In the genomic region with DNA sequence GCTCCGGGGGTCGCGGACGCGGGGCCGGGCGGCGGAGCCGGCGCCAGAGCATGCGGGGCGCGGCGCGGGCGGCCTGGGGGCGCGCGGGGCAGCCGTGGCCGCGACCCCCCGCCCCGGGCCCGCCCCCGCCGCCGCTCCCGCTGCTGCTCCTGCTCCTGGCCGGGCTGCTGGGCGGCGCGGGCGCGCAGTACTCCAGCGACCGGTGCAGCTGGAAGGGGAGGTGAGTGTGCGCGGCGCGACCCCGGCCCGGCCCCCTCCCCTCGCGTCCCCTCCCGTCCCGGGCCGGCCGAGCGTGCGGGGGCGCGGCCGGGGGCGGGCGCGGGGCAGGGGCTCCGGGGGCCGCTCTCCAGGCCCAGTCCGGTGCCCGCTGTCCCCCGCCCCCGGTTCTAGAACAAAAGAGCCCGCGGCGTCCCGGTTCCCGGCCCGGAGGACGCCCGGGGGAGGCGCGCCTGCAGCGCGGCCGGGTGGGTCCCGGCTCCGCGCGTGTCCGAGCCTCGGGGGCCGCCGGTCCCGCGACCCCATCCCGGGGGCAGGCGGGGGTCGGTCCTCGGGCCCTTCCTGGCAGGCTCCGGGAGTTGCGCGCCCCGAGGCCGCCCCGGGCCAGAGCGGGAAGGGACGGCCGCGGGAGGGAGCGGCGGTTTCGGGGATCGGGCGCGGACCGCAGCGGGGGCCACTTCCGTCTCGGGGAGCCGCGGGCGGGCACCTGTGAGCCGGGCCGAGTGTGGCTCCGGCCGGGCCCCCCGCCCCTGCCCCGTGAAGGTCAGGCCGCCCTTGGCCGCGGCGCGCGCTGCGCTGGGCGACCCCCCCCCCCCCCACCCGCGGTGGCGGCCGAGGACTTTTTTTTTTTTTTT, we compare ENCODE assay signal across 8 cellular contexts. TPM values are rescaled to one million over a fixed set of nuclear protein-coding genes. Genes with fewer than 3 reads are reported as not detected.
DNase-seq lines count a peak whose midpoint lies in the region; ATAC-seq, FAIRE-seq and TF ChIP-seq lines count a peak whose summit lies in the region.

No MANE protein-coding gene starts in this region.

- ATAC-seq in HG03342 (IDR thresholded peaks at IDR 0.05; ENCODE audit: unreplicated experiment): peak; percentile 16

- H3K36me3 ChIP-seq in duodenal mucosa (ENCODE audit: control insufficient read depth in 1 of 2, insufficient read depth in 2 of 2, low read length in 2 of 2) (peaks cover 4 to 7% of the 10 kb centered on the region in 2 donors), neutrophil (no peaks in the 10 kb centered on the region)

- H3K9me3 ChIP-seq in duodenal mucosa (ENCODE audit: control insufficient read depth in 1 of 2, low read length in 2 of 2) (no peaks in the 10 kb centered on the region), neutrophil (no peaks in the 10 kb centered on the region)

- peaks cover 14% of the 10 kb centered on the region for H3K36me3 Mint-ChIP-seq in activated T-helper 1 cell treated with anti-CD3 and anti-CD28 coated beads, Interleukin-12 subunit alpha, Interleukin-12 subunit beta, Interleukin-2, Interleukin-4 antibody, amounts not matched to agents 30 ng/mL and 10 ng/mL and 1 ng/mL, durations not matched to agents 14 hours and 24 hours and 36 hours (ENCODE audit: low read depth)

- no peak overlapping the region for H3K4me3 Mint-ChIP-seq in activated T-helper 1 cell treated with anti-CD3 and anti-CD28 coated beads, Interleukin-12 subunit alpha, Interleukin-12 subunit beta, Interleukin-2, Interleukin-4 antibody, amounts not matched to agents 30 ng/mL and 10 ng/mL and 1 ng/mL, durations not matched to agents 14 hours and 24 hours and 36 hours

- TF ChIP-seq CTCF in neutrophil (IDR thresholded peaks at IDR 0.05): no peak

- H3K27ac ChIP-seq in duodenal mucosa (ENCODE audit: low read depth, low read length) (peak overlapping the region; percentile 75), neutrophil (peak overlapping the region; percentile 78)

- H3K9ac ChIP-seq in duodenal mucosa (ENCODE audit: low read depth in 1 of 2, low read length in 2 of 2): peak overlapping the region in 1 of 2 donors; percentile 57

- H3K9me3 Mint-ChIP-seq in activated T-helper 1 cell treated with anti-CD3 and anti-CD28 coated beads, Interleukin-12 subunit alpha, Interleukin-12 subunit beta, Interleukin-2, Interleukin-4 antibody, amounts not matched to agents 30 ng/mL and 10 ng/mL and 1 ng/mL, durations not matched to agents 14 hours and 24 hours and 36 hours: no peaks in the 10 kb centered on the region

- H3K27me3 ChIP-seq in duodenal mucosa (ENCODE audit: control insufficient read depth in 1 of 2, insufficient read depth in 2 of 2, low read length in 2 of 2): peaks cover 26 to 28% of the 10 kb centered on the region in 2 donors
- H3K27me3 ChIP-seq in neutrophil: peaks cover 87% of the 10 kb centered on the region

- peaks cover 29% of the 10 kb centered on the region for H3K4me1 Mint-ChIP-seq in activated T-helper 1 cell treated with anti-CD3 and anti-CD28 coated beads, Interleukin-12 subunit alpha, Interleukin-12 subunit beta, Interleukin-2, Interleukin-4 antibody, amounts not matched to agents 30 ng/mL and 10 ng/mL and 1 ng/mL, durations not matched to agents 14 hours and 24 hours and 36 hours (ENCODE audit: low read depth)

- H3K27ac Mint-ChIP-seq in activated T-helper 1 cell treated with anti-CD3 and anti-CD28 coated beads, Interleukin-12 subunit alpha, Interleukin-12 subunit beta, Interleukin-2, Interleukin-4 antibody, amounts not matched to agents 30 ng/mL and 10 ng/mL and 1 ng/mL, durations not matched to agents 14 hours and 24 hours and 36 hours: no peak overlapping the region

- H3K4me3 ChIP-seq in duodenal mucosa (ENCODE audit: low read depth in 1 of 2, low read length in 2 of 2) (peak overlapping the region; percentile 50 to 54), neutrophil (ENCODE audit: low read depth in 1 of 2, low read length in 1 of 2) (peak overlapping the region; percentile 70 to 72)

- FAIRE-seq in HTR-8/SVneo (lab: Jason Lieb, UNC): no peak

- DNase-seq in EH (ENCODE audit: low read depth) (peak; percentile 20), ecto neural progenitor cell (ENCODE audit: low spot score) (no peak), HTR-8/SVneo (ENCODE audit: insufficient read length, low spot score) (no peak)
- DNase-seq in activated T-helper 1 cell treated with anti-CD3 and anti-CD28 coated beads, Interleukin-12 subunit alpha, Interleukin-12 subunit beta, Interleukin-2, Interleukin-4 antibody, amounts not matched to agents 30 ng/mL and 10 ng/mL and 1 ng/mL, durations not matched to agents 14 hours and 24 hours and 36 hours (ENCODE audit: low spot score): no peak
- no peak for DNase-seq in stimulated activated CD4-positive, alpha-beta T cell treated with anti-CD3 and anti-CD28 coated beads, Interleukin-15, amount 100 ng/mL, for 24 hours

- H3K27me3 Mint-ChIP-seq in activated T-helper 1 cell treated with anti-CD3 and anti-CD28 coated beads, Interleukin-12 subunit alpha, Interleukin-12 subunit beta, Interleukin-2, Interleukin-4 antibody, amounts not matched to agents 30 ng/mL and 10 ng/mL and 1 ng/mL, durations not matched to agents 14 hours and 24 hours and 36 hours (ENCODE audit: insufficient read depth): peaks cover 11% of the 10 kb centered on the region

- H3K4me1 ChIP-seq in duodenal mucosa (ENCODE audit: control insufficient read depth in 1 of 2, insufficient read depth in 2 of 2, low read length in 2 of 2) (peaks cover 33 to 43% of the 10 kb centered on the region in 2 donors), neutrophil (ENCODE audit: control insufficient read depth in 1 of 2, insufficient read depth in 1 of 2, low read depth in 1 of 2, low read length in 1 of 2) (peaks cover 27 to 30% of the 10 kb centered on the region in 2 experiments)

- intact Hi-C loops in activated T-helper 1 cell treated with anti-CD3 and anti-CD28 coated beads, Interleukin-12 subunit alpha, Interleukin-12 subunit beta, Interleukin-2, Interleukin-4 antibody, amounts not matched to agents 30 ng/mL and 10 ng/mL and 1 ng/mL, durations not matched to agents 14 hours and 24 hours and 36 hours (cut with micrococcal nuclease): loop anchor here (1.0 to 5.0 kb wide), 2 partner anchors 29 to 203 kb away; no protein-coding TSS in a partner anchor

RNA-seq across cellular contexts. Expression of a gene that starts 0.6 kb away (rescaled TPM):
- total RNA-seq in activated T-helper 1 cell treated with anti-CD3 and anti-CD28 coated beads, Interleukin-12 subunit alpha, Interleukin-12 subunit beta, Interleukin-2, Interleukin-4 antibody, amounts not matched to agents 30 ng/mL and 10 ng/mL and 1 ng/mL, durations not matched to agents 14 hours and 24 hours and 36 hours: 31.1 and 31.4 TPM in 2 replicates
